In genomic region chr5:8321272-8321671, GRCh38 we compare ENCODE assay signal across 6 cellular contexts.
"Had no signal": no experiment of that assay in that cellular context is flagged by ENCODE, and none has a peak within 500 bp of the region (broad histone marks: within the 10 kb centered on the region; RNA-seq: fewer than 3 reads in every experiment).

No MANE protein-coding gene starts in this region.

- FAIRE-seq: HepG2, HTR-8/SVneo, K562 had no signal

- ATAC-seq: HepG2, K562 had no signal

- H3K4me3 ChIP-seq: K562 had no signal

- H3K27ac ChIP-seq: HL-60 had no signal

- DNase-seq: IMR-90, KBM-7 had no signal
